Comparison of ENCODE assay signal across 1 cellular context in the genomic region with DNA sequence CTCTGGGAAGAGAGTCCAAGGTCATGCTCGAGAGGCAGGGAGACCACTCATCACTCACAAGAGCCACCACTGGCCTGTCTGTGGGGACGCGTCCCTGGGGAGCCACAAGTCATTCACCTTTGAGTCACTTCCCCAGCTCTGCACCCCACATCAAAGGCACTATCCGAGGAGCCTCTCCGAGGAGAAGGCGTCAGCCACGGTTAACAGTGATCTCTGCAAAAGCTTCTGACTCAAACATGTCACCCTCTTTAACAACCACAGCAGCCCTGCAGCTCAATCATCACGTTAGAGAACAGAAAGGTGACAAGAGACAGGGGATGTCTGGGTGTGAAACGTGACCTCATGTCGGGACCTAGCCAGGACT.
TF ChIP-seq lines count a peak whose summit lies in the region.

No MANE protein-coding gene starts in this region.

TF ChIP-seq in GM12878, 131 proteins besides CTCF, POLR2A, EP300 and RAD21 (continued from another document):
- TF ChIP-seq, protein P1, sequence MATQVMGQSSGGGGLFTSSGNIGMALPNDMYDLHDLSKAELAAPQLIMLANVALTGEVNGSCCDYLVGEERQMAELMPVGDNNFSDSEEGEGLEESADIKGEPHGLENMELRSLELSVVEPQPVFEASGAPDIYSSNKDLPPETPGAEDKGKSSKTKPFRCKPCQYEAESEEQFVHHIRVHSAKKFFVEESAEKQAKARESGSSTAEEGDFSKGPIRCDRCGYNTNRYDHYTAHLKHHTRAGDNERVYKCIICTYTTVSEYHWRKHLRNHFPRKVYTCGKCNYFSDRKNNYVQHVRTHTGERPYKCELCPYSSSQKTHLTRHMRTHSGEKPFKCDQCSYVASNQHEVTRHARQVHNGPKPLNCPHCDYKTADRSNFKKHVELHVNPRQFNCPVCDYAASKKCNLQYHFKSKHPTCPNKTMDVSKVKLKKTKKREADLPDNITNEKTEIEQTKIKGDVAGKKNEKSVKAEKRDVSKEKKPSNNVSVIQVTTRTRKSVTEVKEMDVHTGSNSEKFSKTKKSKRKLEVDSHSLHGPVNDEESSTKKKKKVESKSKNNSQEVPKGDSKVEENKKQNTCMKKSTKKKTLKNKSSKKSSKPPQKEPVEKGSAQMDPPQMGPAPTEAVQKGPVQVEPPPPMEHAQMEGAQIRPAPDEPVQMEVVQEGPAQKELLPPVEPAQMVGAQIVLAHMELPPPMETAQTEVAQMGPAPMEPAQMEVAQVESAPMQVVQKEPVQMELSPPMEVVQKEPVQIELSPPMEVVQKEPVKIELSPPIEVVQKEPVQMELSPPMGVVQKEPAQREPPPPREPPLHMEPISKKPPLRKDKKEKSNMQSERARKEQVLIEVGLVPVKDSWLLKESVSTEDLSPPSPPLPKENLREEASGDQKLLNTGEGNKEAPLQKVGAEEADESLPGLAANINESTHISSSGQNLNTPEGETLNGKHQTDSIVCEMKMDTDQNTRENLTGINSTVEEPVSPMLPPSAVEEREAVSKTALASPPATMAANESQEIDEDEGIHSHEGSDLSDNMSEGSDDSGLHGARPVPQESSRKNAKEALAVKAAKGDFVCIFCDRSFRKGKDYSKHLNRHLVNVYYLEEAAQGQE (IDR thresholded peaks at IDR 0.05; ENCODE audit: low read depth, low read length): no peak
- TF ChIP-seq SPI1 (IDR thresholded peaks at IDR 0.05; ENCODE audit: borderline replicate concordance, insufficient read depth, low read depth, low read length): peak; percentile 77
- TF ChIP-seq, protein P2, sequence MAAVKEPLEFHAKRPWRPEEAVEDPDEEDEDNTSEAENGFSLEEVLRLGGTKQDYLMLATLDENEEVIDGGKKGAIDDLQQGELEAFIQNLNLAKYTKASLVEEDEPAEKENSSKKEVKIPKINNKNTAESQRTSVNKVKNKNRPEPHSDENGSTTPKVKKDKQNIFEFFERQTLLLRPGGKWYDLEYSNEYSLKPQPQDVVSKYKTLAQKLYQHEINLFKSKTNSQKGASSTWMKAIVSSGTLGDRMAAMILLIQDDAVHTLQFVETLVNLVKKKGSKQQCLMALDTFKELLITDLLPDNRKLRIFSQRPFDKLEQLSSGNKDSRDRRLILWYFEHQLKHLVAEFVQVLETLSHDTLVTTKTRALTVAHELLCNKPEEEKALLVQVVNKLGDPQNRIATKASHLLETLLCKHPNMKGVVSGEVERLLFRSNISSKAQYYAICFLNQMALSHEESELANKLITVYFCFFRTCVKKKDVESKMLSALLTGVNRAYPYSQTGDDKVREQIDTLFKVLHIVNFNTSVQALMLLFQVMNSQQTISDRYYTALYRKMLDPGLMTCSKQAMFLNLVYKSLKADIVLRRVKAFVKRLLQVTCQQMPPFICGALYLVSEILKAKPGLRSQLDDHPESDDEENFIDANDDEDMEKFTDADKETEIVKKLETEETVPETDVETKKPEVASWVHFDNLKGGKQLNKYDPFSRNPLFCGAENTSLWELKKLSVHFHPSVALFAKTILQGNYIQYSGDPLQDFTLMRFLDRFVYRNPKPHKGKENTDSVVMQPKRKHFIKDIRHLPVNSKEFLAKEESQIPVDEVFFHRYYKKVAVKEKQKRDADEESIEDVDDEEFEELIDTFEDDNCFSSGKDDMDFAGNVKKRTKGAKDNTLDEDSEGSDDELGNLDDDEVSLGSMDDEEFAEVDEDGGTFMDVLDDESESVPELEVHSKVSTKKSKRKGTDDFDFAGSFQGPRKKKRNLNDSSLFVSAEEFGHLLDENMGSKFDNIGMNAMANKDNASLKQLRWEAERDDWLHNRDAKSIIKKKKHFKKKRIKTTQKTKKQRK (IDR thresholded peaks at IDR 0.05; ENCODE audit: low read depth, low read length): no peak
- peak; percentile 85 for TF ChIP-seq IRF4 (IDR thresholded peaks at IDR 0.05; ENCODE audit: low read depth, low read length)
- peak; percentile 56; the same call in 1 of the 3 replicates for TF ChIP-seq POU2F2 (IDR thresholded peaks at IDR 0.05; ENCODE audit: borderline replicate concordance, low read depth, low read length)
- TF ChIP-seq ETV6 (conservative IDR thresholded peaks at IDR 0.05 in 1 of 2, IDR thresholded peaks at IDR 0.05 in 1 of 2; ENCODE audit: borderline replicate concordance in 1 of 2, low read depth in 1 of 2): peak in 1 of 2 experiments; percentile 45; a peak in 1 of 4 replicates
- TF ChIP-seq IKZF2 (IDR thresholded peaks at IDR 0.05): peak; percentile 33 to 38; a peak in 1 of 4 replicates
- peak; percentile 78 for TF ChIP-seq CBFB (IDR thresholded peaks at IDR 0.05; ENCODE audit: low read depth)
- TF ChIP-seq CHD2 (IDR thresholded peaks at IDR 0.05; ENCODE audit: borderline replicate concordance, low read depth, low read length): 0 out of 2 replicates have a peak, but pooled peaks have one; percentile 27
- peak; percentile 55; the same call in 1 of the 2 replicates for TF ChIP-seq IKZF1 (conservative IDR thresholded peaks at IDR 0.05)
- no peak for TF ChIP-seq EGR1 (IDR thresholded peaks at IDR 0.05; ENCODE audit: borderline replicate concordance in 1 of 2, low read depth in 2 of 2, low read length in 2 of 2)
- no peak for TF ChIP-seq HDAC2 (IDR thresholded peaks at IDR 0.05)
- no peak; the same call in 1 of the 2 replicates for TF ChIP-seq GATAD2B (conservative IDR thresholded peaks at IDR 0.05; ENCODE audit: low read depth)
- TF ChIP-seq KDM1A (IDR thresholded peaks at IDR 0.05; ENCODE audit: borderline replicate concordance): no peak
- TF ChIP-seq TBL1XR1 (IDR thresholded peaks at IDR 0.05; ENCODE audit: low read depth, low read length): peak; percentile 60; the same call in 1 of the 2 replicates
- TF ChIP-seq NR2F1 (conservative IDR thresholded peaks at IDR 0.05): peak; percentile 90
- no peak for TF ChIP-seq ZZZ3 (IDR thresholded peaks at IDR 0.05; ENCODE audit: control insufficient read depth, insufficient read length, low read depth)
- peak; percentile 89; the same call in 1 of the 2 replicates for TF ChIP-seq JUNB (IDR thresholded peaks at IDR 0.05)
- TF ChIP-seq BCL11A (IDR thresholded peaks at IDR 0.05; ENCODE audit: low read depth, low read length): peak; percentile 92
- TF ChIP-seq CEBPB (IDR thresholded peaks at IDR 0.05; ENCODE audit: borderline replicate concordance in 1 of 2, low read depth in 2 of 2, low read length in 2 of 2): no peak
- no peak for TF ChIP-seq ASH2L (IDR thresholded peaks at IDR 0.05; ENCODE audit: borderline replicate concordance, low read depth)
- TF ChIP-seq KLF5 (IDR thresholded peaks at IDR 0.05; ENCODE audit: partially characterized antibody): no peak
- TF ChIP-seq TCF3 (IDR thresholded peaks at IDR 0.05; ENCODE audit: borderline replicate concordance, insufficient read depth, low read depth, low read length): no peak
- peak; percentile 86; the same call in 1 of the 2 replicates for TF ChIP-seq NFIC (IDR thresholded peaks at IDR 0.05; ENCODE audit: low read depth, low read length)
- TF ChIP-seq TCF7 (IDR thresholded peaks at IDR 0.05; ENCODE audit: borderline replicate concordance): peak; percentile 99
- no peak for TF ChIP-seq CHD1 (IDR thresholded peaks at IDR 0.05; ENCODE audit: low read depth, low read length)
- peak; percentile 38 for TF ChIP-seq SP1 (IDR thresholded peaks at IDR 0.05; ENCODE audit: low read depth, low read length)
- no peak for TF ChIP-seq FOXM1 (IDR thresholded peaks at IDR 0.05; ENCODE audit: low read depth, low read length)
- TF ChIP-seq, protein P3, sequence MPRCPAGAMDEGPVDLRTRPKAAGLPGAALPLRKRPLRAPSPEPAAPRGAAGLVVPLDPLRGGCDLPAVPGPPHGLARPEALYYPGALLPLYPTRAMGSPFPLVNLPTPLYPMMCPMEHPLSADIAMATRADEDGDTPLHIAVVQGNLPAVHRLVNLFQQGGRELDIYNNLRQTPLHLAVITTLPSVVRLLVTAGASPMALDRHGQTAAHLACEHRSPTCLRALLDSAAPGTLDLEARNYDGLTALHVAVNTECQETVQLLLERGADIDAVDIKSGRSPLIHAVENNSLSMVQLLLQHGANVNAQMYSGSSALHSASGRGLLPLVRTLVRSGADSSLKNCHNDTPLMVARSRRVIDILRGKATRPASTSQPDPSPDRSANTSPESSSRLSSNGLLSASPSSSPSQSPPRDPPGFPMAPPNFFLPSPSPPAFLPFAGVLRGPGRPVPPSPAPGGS (IDR thresholded peaks at IDR 0.05; ENCODE audit: borderline replicate concordance, insufficient read depth, low read depth, low read length, poor library complexity, severe bottlenecking): peak; percentile 79
- TF ChIP-seq MTA2 (IDR thresholded peaks at IDR 0.05; ENCODE audit: low read depth): peak; percentile 68; the same call in 1 of the 2 replicates
- TF ChIP-seq, protein P4, sequence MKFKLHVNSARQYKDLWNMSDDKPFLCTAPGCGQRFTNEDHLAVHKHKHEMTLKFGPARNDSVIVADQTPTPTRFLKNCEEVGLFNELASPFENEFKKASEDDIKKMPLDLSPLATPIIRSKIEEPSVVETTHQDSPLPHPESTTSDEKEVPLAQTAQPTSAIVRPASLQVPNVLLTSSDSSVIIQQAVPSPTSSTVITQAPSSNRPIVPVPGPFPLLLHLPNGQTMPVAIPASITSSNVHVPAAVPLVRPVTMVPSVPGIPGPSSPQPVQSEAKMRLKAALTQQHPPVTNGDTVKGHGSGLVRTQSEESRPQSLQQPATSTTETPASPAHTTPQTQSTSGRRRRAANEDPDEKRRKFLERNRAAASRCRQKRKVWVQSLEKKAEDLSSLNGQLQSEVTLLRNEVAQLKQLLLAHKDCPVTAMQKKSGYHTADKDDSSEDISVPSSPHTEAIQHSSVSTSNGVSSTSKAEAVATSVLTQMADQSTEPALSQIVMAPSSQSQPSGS (IDR thresholded peaks at IDR 0.05; ENCODE audit: low read length): peak; percentile 75
- no peak for TF ChIP-seq LARP7 (IDR thresholded peaks at IDR 0.05)
- TF ChIP-seq, protein P5, sequence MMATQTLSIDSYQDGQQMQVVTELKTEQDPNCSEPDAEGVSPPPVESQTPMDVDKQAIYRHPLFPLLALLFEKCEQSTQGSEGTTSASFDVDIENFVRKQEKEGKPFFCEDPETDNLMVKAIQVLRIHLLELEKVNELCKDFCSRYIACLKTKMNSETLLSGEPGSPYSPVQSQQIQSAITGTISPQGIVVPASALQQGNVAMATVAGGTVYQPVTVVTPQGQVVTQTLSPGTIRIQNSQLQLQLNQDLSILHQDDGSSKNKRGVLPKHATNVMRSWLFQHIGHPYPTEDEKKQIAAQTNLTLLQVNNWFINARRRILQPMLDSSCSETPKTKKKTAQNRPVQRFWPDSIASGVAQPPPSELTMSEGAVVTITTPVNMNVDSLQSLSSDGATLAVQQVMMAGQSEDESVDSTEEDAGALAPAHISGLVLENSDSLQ (IDR thresholded peaks at IDR 0.05): peak; percentile 66
- TF ChIP-seq MEF2B (IDR thresholded peaks at IDR 0.05; ENCODE audit: partially characterized antibody, poor library complexity, severe bottlenecking): peak; percentile 96
- TF ChIP-seq, protein P6, sequence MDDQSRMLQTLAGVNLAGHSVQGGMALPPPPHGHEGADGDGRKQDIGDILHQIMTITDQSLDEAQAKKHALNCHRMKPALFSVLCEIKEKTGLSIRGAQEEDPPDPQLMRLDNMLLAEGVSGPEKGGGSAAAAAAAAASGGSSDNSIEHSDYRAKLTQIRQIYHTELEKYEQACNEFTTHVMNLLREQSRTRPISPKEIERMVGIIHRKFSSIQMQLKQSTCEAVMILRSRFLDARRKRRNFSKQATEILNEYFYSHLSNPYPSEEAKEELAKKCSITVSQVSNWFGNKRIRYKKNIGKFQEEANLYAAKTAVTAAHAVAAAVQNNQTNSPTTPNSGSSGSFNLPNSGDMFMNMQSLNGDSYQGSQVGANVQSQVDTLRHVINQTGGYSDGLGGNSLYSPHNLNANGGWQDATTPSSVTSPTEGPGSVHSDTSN (IDR thresholded peaks at IDR 0.05; ENCODE audit: insufficient replicate concordance, low read depth, low read length): peak; percentile 75
- TF ChIP-seq MYB (IDR thresholded peaks at IDR 0.05; ENCODE audit: borderline replicate concordance, low read depth, low read length): no peak
- peak; percentile 41; the same call in 1 of the 2 replicates for TF ChIP-seq PML (IDR thresholded peaks at IDR 0.05; ENCODE audit: low read length)
- no peak for TF ChIP-seq CBX3 (IDR thresholded peaks at IDR 0.05; ENCODE audit: borderline replicate concordance, low read depth)
- no peak for TF ChIP-seq RBBP5 (conservative IDR thresholded peaks at IDR 0.05)
- TF ChIP-seq CREB1 (IDR thresholded peaks at IDR 0.05; ENCODE audit: low read depth): peak; percentile 68; the same call in 1 of the 2 replicates
